ENCODE assay signal across 10 cellular contexts in the genomic region with DNA sequence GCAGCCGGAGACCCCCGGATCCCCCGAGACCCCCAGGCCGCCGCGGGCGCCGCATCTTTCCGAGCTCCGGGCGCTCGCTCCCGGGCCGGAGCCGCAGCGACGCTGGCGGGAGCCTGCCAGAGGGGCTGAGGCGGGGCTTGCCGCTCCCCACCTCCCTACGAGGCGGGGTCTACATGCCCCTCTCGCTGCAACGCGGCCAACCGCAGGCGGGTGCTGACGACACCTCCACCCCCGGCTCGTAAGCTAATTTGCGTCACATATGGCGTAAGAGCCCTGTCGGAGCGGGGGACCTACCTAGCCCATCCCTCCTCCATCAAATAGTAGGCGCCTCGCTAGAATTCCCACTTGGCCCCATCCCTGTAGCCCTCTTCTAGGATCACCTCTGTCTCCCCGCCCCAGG. TPM values are rescaled to one million over a fixed set of nuclear protein-coding genes. Genes with fewer than 3 reads are reported as not detected.
DNase-seq lines count a peak whose midpoint lies in the region; ATAC-seq and TF ChIP-seq lines count a peak whose summit lies in the region.
"Had no signal": no experiment of that assay in that cellular context is flagged by ENCODE, and none has a peak within 500 bp of the region (broad histone marks: within the 10 kb centered on the region; RNA-seq: fewer than 3 reads in every experiment).

TSS of gene PTPRN (minus strand) at position 124 of the 400 bp plus-strand sequence. CDS start at position 55, 69 bp downstream.

- TF ChIP-seq EP300 in SK-N-SH (IDR thresholded peaks at IDR 0.05; ENCODE audit: borderline replicate concordance in 1 of 2, low read depth in 1 of 2, low read length in 1 of 2), result no peak

- no peak within 1 kb of the TSS for H3K27ac Mint-ChIP-seq in activated CD8-positive, alpha-beta T cell treated with anti-CD3 and anti-CD28 coated beads, Interleukin-2, amount 10 ng/mL, durations not matched to agents 7 days and 5 days
- H3K27ac Mint-ChIP-seq: activated T-helper 17 cell treated with anti-CD3 and anti-CD28 coated beads, Interleukin-2, amount 50 U/mL, for 72 hours had no signal

- H3K9ac ChIP-seq in HUES6 (ENCODE audit: low read length) (peak within 1 kb of the TSS; percentile 25), SK-N-SH (peak within 1 kb of the TSS; percentile 42; the same call in 1 of the 2 replicates), iPS-18a (ENCODE audit: low read length) (no peak within 1 kb of the TSS)

- CTCF ChIA-PET in AG04449 (lab: Yijun Ruan, JAX), result interaction anchor here (1.0 to 15.2 kb wide), 5 partner anchors 10 to 150 kb away, joined by 3 to 145 read pairs (median 4); no protein-coding TSS in a partner anchor
- CTCF ChIA-PET in SK-N-SH (lab: Yijun Ruan, JAX), result interaction anchor here (0.7 to 4.5 kb wide), 9 partner anchors 8 to 138 kb away, joined by 3 to 42 read pairs (median 4); no protein-coding TSS in a partner anchor
- CTCF ChIA-PET in activated CD8-positive, alpha-beta T cell treated with anti-CD3 and anti-CD28 coated beads, Interleukin-2, amount 10 ng/mL, durations not matched to agents 7 days and 5 days (lab: Charles Lee), result interaction anchor here (0.7 to 1.5 kb wide), 4 partner anchors 12 to 30 kb away, joined by 3 to 8 read pairs (median 4); partner anchors contain the start of gene DNAJB2
- CTCF ChIA-PET in RWPE1 (lab: Yijun Ruan, JAX), result interaction anchor here (1.1 to 1.4 kb wide), 2 partner anchors 14 to 279 kb away, joined by 3 to 6 read pairs; no protein-coding TSS in a partner anchor

- TF ChIP-seq CTCF in AG04449 (IDR thresholded peaks at IDR 0.05; ENCODE audit: insufficient read depth, low read length, missing control alignments), result no peak
- no peak for TF ChIP-seq CTCF in SK-N-SH (IDR thresholded peaks at IDR 0.05)
- TF ChIP-seq CTCF in RWPE1 (conservative IDR thresholded peaks at IDR 0.05; ENCODE audit: low read depth), result no peak

- peak within 1 kb of the TSS; percentile 64; the same call in 1 of the 2 replicates for H2AFZ ChIP-seq in SK-N-SH (ENCODE audit: low read depth)

- H3K9me3 Mint-ChIP-seq in activated CD8-positive, alpha-beta T cell treated with anti-CD3 and anti-CD28 coated beads, Interleukin-2, amount 10 ng/mL, durations not matched to agents 7 days and 5 days (ENCODE audit: insufficient read depth), result no peaks in the 10 kb centered on the region
- H3K9me3 Mint-ChIP-seq: activated T-helper 17 cell treated with anti-CD3 and anti-CD28 coated beads, Interleukin-2, amount 50 U/mL, for 72 hours had no signal

- H3K9me3 ChIP-seq in HUES6 (ENCODE audit: control insufficient read depth, insufficient read depth, low read depth, low read length) (no peaks in the 10 kb centered on the region), SK-N-SH (no peaks in the 10 kb centered on the region), iPS-18a (ENCODE audit: control insufficient read depth, low read depth, low read length) (no peaks in the 10 kb centered on the region)

- 4% methylated on average over 27 of the region's 37 CpGs for WGBS in SK-N-SH (ENCODE audit: low lambda C conversion rate)

- no peak for ATAC-seq in activated CD8-positive, alpha-beta T cell treated with anti-CD3 and anti-CD28 coated beads, Interleukin-2, amount 10 ng/mL, durations not matched to agents 7 days and 5 days
- ATAC-seq in GM18870 (IDR thresholded peaks at IDR 0.05; ENCODE audit: unreplicated experiment), result no peak

- H3K27me3 Mint-ChIP-seq in activated CD8-positive, alpha-beta T cell treated with anti-CD3 and anti-CD28 coated beads, Interleukin-2, amount 10 ng/mL, durations not matched to agents 7 days and 5 days (ENCODE audit: low read depth), result peaks cover 37% of the 10 kb centered on the region

- H3K36me3 ChIP-seq in HUES6 (ENCODE audit: control insufficient read depth, insufficient read depth, low read length) (no peaks in the 10 kb centered on the region), SK-N-SH (replicated peaks in 1 of 2; ENCODE audit: control insufficient read depth in 1 of 2, insufficient read depth in 2 of 2, low read length in 1 of 2) (no peaks in the 10 kb centered on the region), iPS-18a (ENCODE audit: control insufficient read depth, low read depth, low read length) (no peaks in the 10 kb centered on the region)

- H3K4me1 ChIP-seq in HUES6 (ENCODE audit: control insufficient read depth, insufficient read depth, low read length) (peaks cover 19% of the 10 kb centered on the region; the same call in 1 of the 2 replicates), SK-N-SH (ENCODE audit: control insufficient read depth in 1 of 2, insufficient read depth in 2 of 2, low read depth in 1 of 2, low read length in 1 of 2) (peaks cover 0 to 7% of the 10 kb centered on the region in 2 experiments; a peak in 2 of 4 replicates), iPS-18a (ENCODE audit: control insufficient read depth, low read depth, low read length) (no peaks in the 10 kb centered on the region)

- H3K79me2 ChIP-seq in SK-N-SH (ENCODE audit: insufficient read depth), result no peaks in the 10 kb centered on the region

- H4K20me1 ChIP-seq in SK-N-SH (ENCODE audit: insufficient read depth), result no peaks in the 10 kb centered on the region

- H3K36me3 Mint-ChIP-seq in activated CD8-positive, alpha-beta T cell treated with anti-CD3 and anti-CD28 coated beads, Interleukin-2, amount 10 ng/mL, durations not matched to agents 7 days and 5 days (ENCODE audit: low read depth), result no peaks in the 10 kb centered on the region

- TF ChIP-seq RAD21 in SK-N-SH (IDR thresholded peaks at IDR 0.05; ENCODE audit: low read length), result no peak

- H3K4me3 ChIP-seq in AG04449 (ENCODE audit: low read depth, low read length), result peak within 1 kb of the TSS; percentile 49
- peak within 1 kb of the TSS; percentile 75 for H3K4me3 ChIP-seq in HUES6 (ENCODE audit: low read depth, low read length)
- H3K4me3 ChIP-seq in SK-N-SH (ENCODE audit: low read depth in 2 of 2, low read length in 1 of 2), result peak within 1 kb of the TSS; percentile 52 to 73
- H3K4me3 ChIP-seq in iPS-18a (ENCODE audit: low read length), result peak within 1 kb of the TSS; percentile 63

- peaks cover 2% of the 10 kb centered on the region for H3F3A ChIP-seq in SK-N-SH (replicated peaks; ENCODE audit: insufficient read depth)

- no peak for DNase-seq in AG04449 (ENCODE audit: low read depth, low spot score)
- DNase-seq in SK-N-SH, result peak; percentile 95
- no peak for DNase-seq in activated CD8-positive, alpha-beta T cell treated with anti-CD3 and anti-CD28 coated beads, Interleukin-2, amount 10 ng/mL, durations not matched to agents 7 days and 5 days
- DNase-seq in RWPE1 (ENCODE audit: low spot score), result no peak
- no peak for DNase-seq in glomerular visceral epithelial cell (ENCODE audit: extremely low spot score)
- DNase-seq: left cardiac atrium had no signal

- H3K4me1 Mint-ChIP-seq in activated CD8-positive, alpha-beta T cell treated with anti-CD3 and anti-CD28 coated beads, Interleukin-2, amount 10 ng/mL, durations not matched to agents 7 days and 5 days (ENCODE audit: low read depth), result no peaks in the 10 kb centered on the region
- H3K4me1 Mint-ChIP-seq: activated T-helper 17 cell treated with anti-CD3 and anti-CD28 coated beads, Interleukin-2, amount 50 U/mL, for 72 hours had no signal

- H3K27ac ChIP-seq in HUES6 (ENCODE audit: low read depth, low read length) (no peak within 1 kb of the TSS), SK-N-SH (ENCODE audit: low read depth in 2 of 2, low read length in 1 of 2) (peak within 1 kb of the TSS; percentile 77), iPS-18a (ENCODE audit: low read length) (no peak within 1 kb of the TSS), RWPE1 (no peak within 1 kb of the TSS)

- peak within 1 kb of the TSS; percentile 94 for H3K4me2 ChIP-seq in SK-N-SH

- no peak within 1 kb of the TSS for H3K4me3 Mint-ChIP-seq in activated CD8-positive, alpha-beta T cell treated with anti-CD3 and anti-CD28 coated beads, Interleukin-2, amount 10 ng/mL, durations not matched to agents 7 days and 5 days
- H3K4me3 Mint-ChIP-seq: activated T-helper 17 cell treated with anti-CD3 and anti-CD28 coated beads, Interleukin-2, amount 50 U/mL, for 72 hours had no signal

- POLR2A ChIA-PET in AG04449 (lab: Yijun Ruan, JAX) (no interaction called here), SK-N-SH (lab: Yijun Ruan, JAX) (interaction anchor here (1.0 to 1.4 kb wide), 4 partner anchors 9 to 78 kb away, joined by 3 to 5 read pairs (median 4); partner anchors contain the start of genes DNAJB2 and DNPEP), RWPE1 (lab: Yijun Ruan, JAX; ENCODE audit: low non-redundant PET) (interaction anchor here (0.7 kb wide), 1 partner anchor 26 kb away, joined by 3 read pairs; no protein-coding TSS in a partner anchor)
- POLR2A ChIA-PET in activated CD8-positive, alpha-beta T cell treated with anti-CD3 and anti-CD28 coated beads, Interleukin-2, amount 10 ng/mL, durations not matched to agents 7 days and 5 days (lab: Charles Lee), result no interaction called here

- no peaks in the 10 kb centered on the region for H3K9me2 ChIP-seq in SK-N-SH

- H3K27me3 ChIP-seq in HUES6 (ENCODE audit: control insufficient read depth, insufficient read depth, low read length) (peaks cover 54% of the 10 kb centered on the region), SK-N-SH (ENCODE audit: insufficient read depth) (no peaks in the 10 kb centered on the region), iPS-18a (ENCODE audit: control insufficient read depth, insufficient read depth, low read length) (peaks cover 47% of the 10 kb centered on the region)

TF ChIP-seq in SK-N-SH, 30 proteins besides CTCF, POLR2A, EP300 and RAD21:
- TF ChIP-seq GATA2 (CRISPR knock-in tag; IDR thresholded peaks at IDR 0.05) (no peak), MXI1 (IDR thresholded peaks at IDR 0.05; ENCODE audit: low read depth, low read length) (peak; percentile 5; the same call in 1 of the 2 replicates)

RNA-seq across cellular contexts. Expression of gene PTPRN, which starts in this region (rescaled TPM):
- polyA plus RNA-seq in SK-N-SH (2012; rRNA removed), result 7.4 and 9.5 TPM in 2 replicates
- 3.9 and 6.3 TPM in 2 replicates for polyA plus RNA-seq in SK-N-SH (2012; cell fraction: cytosol; rRNA removed)
- 12.9 and 14.4 TPM in 2 replicates for polyA plus RNA-seq in SK-N-SH (2012; cell fraction: nucleus; rRNA removed)
- total RNA-seq in activated CD8-positive, alpha-beta T cell treated with anti-CD3 and anti-CD28 coated beads, Interleukin-2, amount 10 ng/mL, durations not matched to agents 7 days and 5 days, result under 1 TPM in 1 of 2 experiments, not detected in 1; 0.16 TPM
- total RNA-seq: left cardiac atrium had no signal

Comparison
In these comparisons a context has a peak if more than half of its experiments do, and no peak if none do; other contexts are left out.
1. H3K27ac ChIP-seq: peak in SK-N-SH (2 of 2); none in HUES6 (single experiment), iPS-18a (single experiment) and RWPE1 (single experiment).
2. POLR2A ChIA-PET loops: an anchor here in SK-N-SH (1.0 to 1.4 kb wide) and RWPE1 (0.7 kb wide); none called in AG04449 and activated CD8-positive, alpha-beta T cell treated with anti-CD3 and anti-CD28 coated beads, Interleukin-2, amount 10 ng/mL, durations not matched to agents 7 days and 5 days.
3. Peak in every context shown above with its lines, with median percentiles within 50 percentile points of each other: H3K4me3 ChIP-seq.